Comparison of ENCODE assay signal across 1 cellular context in genomic region chr2:18560797-18561085, GRCh38.
TF ChIP-seq lines count a peak whose summit lies in the region.

No MANE protein-coding gene starts in this region.

TF ChIP-seq in HepG2, 621 proteins besides CTCF, POLR2A, EP300 and RAD21 (continues in another document):
- TF ChIP-seq ZNF256 (CRISPR knock-in tag; conservative IDR thresholded peaks at IDR 0.05) (0 out of 2 replicates have a peak, but pooled peaks have one; percentile 75), HIVEP1 (CRISPR knock-in tag; IDR thresholded peaks at IDR 0.05) (peak; percentile 5; the same call in 1 of the 2 replicates), RBM22 (optimal IDR thresholded peaks at IDR 0.05; ENCODE audit: low read length) (no peak), ZNF275 (CRISPR knock-in tag; IDR thresholded peaks at IDR 0.05; ENCODE audit: borderline replicate concordance) (peak; percentile 8; the same call in 1 of the 2 replicates), POGZ (CRISPR knock-in tag; IDR thresholded peaks at IDR 0.05) (0 out of 2 replicates have a peak, but pooled peaks have one; percentile 9), TAF1 (CRISPR knock-in tag; IDR thresholded peaks at IDR 0.05) (peak; percentile 77), ZFP36L1 (CRISPR knock-in tag; IDR thresholded peaks at IDR 0.05) (peak; percentile 22; the same call in 1 of the 2 replicates), ZNF549 (CRISPR knock-in tag; IDR thresholded peaks at IDR 0.05) (no peak), REST (IDR thresholded peaks at IDR 0.05; ENCODE audit: borderline replicate concordance in 1 of 2, low read depth in 1 of 2, low read length in 2 of 2) (0 out of 4 replicates have a peak, but pooled peaks of 1 of the 2 experiments have one; percentile 52), DNMT1 (CRISPR knock-in tag; IDR thresholded peaks at IDR 0.05) (no peak), LCORL (IDR thresholded peaks at IDR 0.05) (no peak), LCORL (CRISPR knock-in tag; IDR thresholded peaks at IDR 0.05) (no peak), THAP7 (CRISPR knock-in tag; IDR thresholded peaks at IDR 0.05) (no peak), POLR2G (IDR thresholded peaks at IDR 0.05; ENCODE audit: low read depth, low read length) (peak; percentile 73), SP140L (CRISPR knock-in tag; IDR thresholded peaks at IDR 0.05; ENCODE audit: borderline replicate concordance) (0 out of 2 replicates have a peak, but pooled peaks have one; percentile 9), IKZF5 (CRISPR knock-in tag; IDR thresholded peaks at IDR 0.05) (no peak), ZNF414 (CRISPR knock-in tag; IDR thresholded peaks at IDR 0.05) (no peak), DR1 (CRISPR knock-in tag; IDR thresholded peaks at IDR 0.05) (peak; percentile 38), HMG20A (CRISPR knock-in tag; IDR thresholded peaks at IDR 0.05; ENCODE audit: borderline replicate concordance) (0 out of 2 replicates have a peak, but pooled peaks have one; percentile 4), ZFP36L2 (CRISPR knock-in tag; IDR thresholded peaks at IDR 0.05) (no peak), KDM5A (IDR thresholded peaks at IDR 0.05; ENCODE audit: borderline replicate concordance, low read length) (peak; percentile 28; the same call in 1 of the 2 replicates), PPARG (CRISPR knock-in tag; conservative IDR thresholded peaks at IDR 0.05) (0 out of 2 replicates have a peak, but pooled peaks have one; percentile 4), NFKBIZ (CRISPR knock-in tag; IDR thresholded peaks at IDR 0.05) (0 out of 2 replicates have a peak, but pooled peaks have one; percentile 12), YEATS2 (CRISPR knock-in tag; IDR thresholded peaks at IDR 0.05; ENCODE audit: borderline replicate concordance) (peak; percentile 25; the same call in 1 of the 2 replicates), SMAD9 (CRISPR knock-in tag; IDR thresholded peaks at IDR 0.05) (no peak), ZFP1 (CRISPR knock-in tag; IDR thresholded peaks at IDR 0.05) (0 out of 2 replicates have a peak, but pooled peaks have one; percentile 19), DRAP1 (CRISPR knock-in tag; IDR thresholded peaks at IDR 0.05) (0 out of 2 replicates have a peak, but pooled peaks have one; percentile 7), NBN (conservative IDR thresholded peaks at IDR 0.05) (no peak), USF2 (IDR thresholded peaks at IDR 0.05; ENCODE audit: low read depth, low read length) (no peak), USF2 (CRISPR knock-in tag; IDR thresholded peaks at IDR 0.05; ENCODE audit: borderline replicate concordance) (peak; percentile 19; the same call in 1 of the 2 replicates), ZNF710 (CRISPR knock-in tag; IDR thresholded peaks at IDR 0.05; ENCODE audit: borderline replicate concordance) (no peak; the same call in 1 of the 2 replicates), HOXA5 (CRISPR knock-in tag; IDR thresholded peaks at IDR 0.05) (0 out of 2 replicates have a peak, but pooled peaks have one; percentile 37), HOXA9 (CRISPR knock-in tag; IDR thresholded peaks at IDR 0.05; ENCODE audit: borderline replicate concordance) (no peak), ZNF205 (CRISPR knock-in tag; IDR thresholded peaks at IDR 0.05) (peak; percentile 14; the same call in 1 of the 2 replicates), ZNF124 (CRISPR knock-in tag; IDR thresholded peaks at IDR 0.05) (no peak), NR2C2 (CRISPR knock-in tag; IDR thresholded peaks at IDR 0.05; ENCODE audit: borderline replicate concordance) (no peak), ZSCAN12 (CRISPR knock-in tag; IDR thresholded peaks at IDR 0.05) (0 out of 2 replicates have a peak, but pooled peaks have one; percentile 57), ZNF101 (CRISPR knock-in tag; IDR thresholded peaks at IDR 0.05; ENCODE audit: borderline replicate concordance, low read depth) (0 out of 2 replicates have a peak, but pooled peaks have one; percentile 15), TFDP2 (CRISPR knock-in tag; IDR thresholded peaks at IDR 0.05) (no peak), RFX3 (CRISPR knock-in tag; IDR thresholded peaks at IDR 0.05) (no peak), ZNF800 (CRISPR knock-in tag; IDR thresholded peaks at IDR 0.05) (no peak), SPEN (CRISPR knock-in tag; IDR thresholded peaks at IDR 0.05; ENCODE audit: low read depth) (no peak), ZNF282 (IDR thresholded peaks at IDR 0.05; ENCODE audit: partially characterized antibody) (no peak), ZMAT5 (CRISPR knock-in tag; IDR thresholded peaks at IDR 0.05; ENCODE audit: borderline replicate concordance, low read depth) (no peak), ZNF441 (CRISPR knock-in tag; IDR thresholded peaks at IDR 0.05; ENCODE audit: borderline replicate concordance) (0 out of 2 replicates have a peak, but pooled peaks have one; percentile 0), ZNF878 (CRISPR knock-in tag; IDR thresholded peaks at IDR 0.05) (peak; percentile 71; the same call in 1 of the 2 replicates), SAP130 (CRISPR knock-in tag; IDR thresholded peaks at IDR 0.05; ENCODE audit: low read depth) (peak; percentile 19; the same call in 1 of the 2 replicates), ZNF530 (CRISPR knock-in tag; IDR thresholded peaks at IDR 0.05; ENCODE audit: low read depth) (no peak), ETV6 (CRISPR knock-in tag; conservative IDR thresholded peaks at IDR 0.05) (no peak), SOX6 (IDR thresholded peaks at IDR 0.05) (no peak), SOX6 (CRISPR knock-in tag; IDR thresholded peaks at IDR 0.05) (0 out of 2 replicates have a peak, but pooled peaks have one; percentile 4), TGIF2 (CRISPR knock-in tag; IDR thresholded peaks at IDR 0.05) (peak; percentile 17; the same call in 1 of the 2 replicates), ATM (IDR thresholded peaks at IDR 0.05; ENCODE audit: borderline replicate concordance) (no peak), ZBTB8A (CRISPR knock-in tag; IDR thresholded peaks at IDR 0.05; ENCODE audit: borderline replicate concordance, low read depth) (peak; percentile 52; the same call in 1 of the 2 replicates)
